In genomic region chr17:8713878-8714277, GRCh38 we compare ENCODE assay signal across 23 cellular contexts. TPM values are rescaled to one million over a fixed set of nuclear protein-coding genes. Genes with fewer than 3 reads are reported as not detected.
A peak's percentile ranks its signal among the peaks of the same experiment; 100 is the strongest.
DNase-seq lines count a peak whose midpoint lies in the region; ATAC-seq, FAIRE-seq and TF ChIP-seq lines count a peak whose summit lies in the region.
"Had no signal": no experiment of that assay in that cellular context is flagged by ENCODE, and none has a peak within 500 bp of the region (broad histone marks: within the 10 kb centered on the region; RNA-seq: fewer than 3 reads in every experiment).

No MANE protein-coding gene starts in this region.

- H3K4me2 ChIP-seq in trophoblast cell (ENCODE audit: low read length) = no peak overlapping the region

- peaks cover 10% of the 10 kb centered on the region for H3K79me1 ChIP-seq in trophoblast cell (ENCODE audit: low read length)

- H3K27me3 ChIP-seq in bronchial epithelial cell (ENCODE audit: control insufficient read depth, insufficient read depth, low read length) (no peaks in the 10 kb centered on the region), trophoblast cell (ENCODE audit: insufficient read depth, low read length) (no peaks in the 10 kb centered on the region), heart right ventricle (no peaks in the 10 kb centered on the region)

- no peaks in the 10 kb centered on the region for H3K4me1 ChIP-seq in HEK293 (ENCODE audit: control insufficient read depth, insufficient read depth, low read length)
- H3K4me1 ChIP-seq in trophoblast cell (ENCODE audit: control insufficient read depth in 1 of 2, insufficient read depth in 2 of 2, low read length in 2 of 2) = peaks cover 4 to 14% of the 10 kb centered on the region in 2 experiments
- H3K4me1 ChIP-seq in heart right ventricle = peaks cover 0 to 13% (median 0%) of the 10 kb centered on the region in 9 donors
- H3K4me1 ChIP-seq: Caco-2 had no signal

- no peak for ATAC-seq in GM18909 (IDR thresholded peaks at IDR 0.05; ENCODE audit: poor library complexity, unreplicated experiment)
- no peak for ATAC-seq in heart right ventricle

- no peaks in the 10 kb centered on the region for H3K36me3 ChIP-seq in HEK293 (ENCODE audit: control insufficient read depth in 2 of 2, insufficient read depth in 1 of 2, low read length in 2 of 2)
- H3K36me3 ChIP-seq in bronchial epithelial cell (ENCODE audit: control insufficient read depth, insufficient read depth, low read length) = no peaks in the 10 kb centered on the region
- H3K36me3 ChIP-seq in trophoblast cell (ENCODE audit: control insufficient read depth in 1 of 2, insufficient read depth in 2 of 2, low read length in 2 of 2) = no peaks in the 10 kb centered on the region
- no peaks in the 10 kb centered on the region for H3K36me3 ChIP-seq in heart right ventricle

- H2AFZ ChIP-seq in trophoblast cell (ENCODE audit: insufficient read depth, low read length, poor library complexity) = no peak overlapping the region

- H2AK5ac ChIP-seq in trophoblast cell (ENCODE audit: low read length) = no peak overlapping the region

- no peak overlapping the region for H2BK5ac ChIP-seq in trophoblast cell (ENCODE audit: low read depth, low read length, poor library complexity)

- no peak overlapping the region for H4K12ac ChIP-seq in trophoblast cell (ENCODE audit: low read depth, low read length)

- FAIRE-seq in bronchial epithelial cell (lab: Jason Lieb, UNC) = peak; percentile 60
- FAIRE-seq: A204.1, D721Med, GM12892, GM18507 had no signal

- H2BK12ac ChIP-seq in trophoblast cell (ENCODE audit: low read length) = peak overlapping the region; percentile 4

- H3K9ac ChIP-seq in trophoblast cell (ENCODE audit: low read length) = no peak overlapping the region

- intact Hi-C loops in heart right ventricle (cut with DNase I) = no loop called here

- H4K8ac ChIP-seq in trophoblast cell (ENCODE audit: low read depth, low read length) = no peak overlapping the region

- no peak overlapping the region for H3K4ac ChIP-seq in trophoblast cell (ENCODE audit: low read depth, low read length)

- no peak overlapping the region for H3K23ac ChIP-seq in trophoblast cell (ENCODE audit: low read length)

- CTCF ChIA-PET in HEK293 (lab: Yijun Ruan, JAX) = no interaction called here

- H3K27ac ChIP-seq in HEK293 (ENCODE audit: extremely low read depth, low read depth, low read length) = no peak overlapping the region
- H3K27ac ChIP-seq in trophoblast cell (ENCODE audit: low read depth, low read length) = no peak overlapping the region
- H3K27ac ChIP-seq in heart right ventricle = no peak overlapping the region
- H3K27ac ChIP-seq: C4-2B, HL-60 had no signal

- TF ChIP-seq CTCF in HEK293 (tag by site-specific recombination; IDR thresholded peaks at IDR 0.05) (no peak), bronchial epithelial cell (IDR thresholded peaks at IDR 0.05; ENCODE audit: insufficient read depth, low read length, severe bottlenecking) (no peak), heart right ventricle (IDR thresholded peaks at IDR 0.05) (no peak)

- no peak overlapping the region for H3K18ac ChIP-seq in trophoblast cell (ENCODE audit: low read length)

- H3K9me3 ChIP-seq in HEK293 (ENCODE audit: control insufficient read depth, insufficient read depth, low read depth, low read length) (no peaks in the 10 kb centered on the region), trophoblast cell (ENCODE audit: insufficient read depth, low read depth, low read length) (no peaks in the 10 kb centered on the region), heart right ventricle (no peaks in the 10 kb centered on the region)
- H3K9me3 ChIP-seq: Caco-2 had no signal

- no peak overlapping the region for H2BK120ac ChIP-seq in trophoblast cell (ENCODE audit: insufficient read depth, low read length, poor library complexity)

- H3K14ac ChIP-seq in trophoblast cell (ENCODE audit: low read length) = no peak overlapping the region

- no peak overlapping the region for H3K4me3 ChIP-seq in HEK293 (ENCODE audit: low read depth, low read length)
- no peak overlapping the region for H3K4me3 ChIP-seq in bronchial epithelial cell (ENCODE audit: low read depth, low read length)
- no peak overlapping the region for H3K4me3 ChIP-seq in trophoblast cell (ENCODE audit: low read depth, low read length)
- H3K4me3 ChIP-seq in heart right ventricle = no peak overlapping the region

- peak overlapping the region; percentile 28 for H4K91ac ChIP-seq in trophoblast cell (ENCODE audit: low read depth, low read length)

- DNase-seq in ELF-1 (ENCODE audit: low read depth, low spot score) (peak; percentile 30), bronchial epithelial cell (ENCODE audit: low read depth) (no peak), trophoblast cell (no peak), heart right ventricle (no peak), NCI-H69 (lab: John Stamatoyannopoulos, UW) (no peak)
- DNase-seq: AML-193; Caco-2; CD4-positive, alpha-beta T cell; GDM1; GOT3; H9; KG1 had no signal

- H3K79me2 ChIP-seq in trophoblast cell (ENCODE audit: control insufficient read depth, insufficient read depth, low read length, poor library complexity) = no peaks in the 10 kb centered on the region

- POLR2A ChIA-PET in HEK293 (lab: Yijun Ruan, JAX) = no interaction called here

- no CpG with 5 or more reads among the region's 5 CpGs for WGBS in trophoblast cell (ENCODE audit: extremely low coverage, insufficient coverage, insufficient read length)
- WGBS in heart right ventricle, 2 donors = 97% methylated on average over 5 of the region's 5 CpGs

TF ChIP-seq in HEK293, 187 proteins besides CTCF, POLR2A, EP300 and RAD21:
- no peak for TF ChIP-seq ZNF707 (tag by site-specific recombination; IDR thresholded peaks at IDR 0.05)
- peak; percentile 35; the same call in 1 of the 2 replicates for TF ChIP-seq ZSCAN4 (tag by site-specific recombination; IDR thresholded peaks at IDR 0.05)
- no peak for TF ChIP-seq ZBTB1 (tag by site-specific recombination; IDR thresholded peaks at IDR 0.05)
- TF ChIP-seq ATF2 (tag by site-specific recombination; IDR thresholded peaks at IDR 0.05; ENCODE audit: low read depth) = no peak
- no peak for TF ChIP-seq BCL11A (tag by site-specific recombination; IDR thresholded peaks at IDR 0.05; ENCODE audit: low read depth)
- no peak for TF ChIP-seq ZNF473 (tag by site-specific recombination; IDR thresholded peaks at IDR 0.05)

RNA-seq across cellular contexts. Expression of gene CCDC42, which starts 30.8 kb away (rescaled TPM):
- not detected in 2 replicates for total RNA-seq in bronchial epithelial cell
- 0.19 and 0.25 TPM in 2 replicates for polyA plus RNA-seq in trophoblast cell (2013)
- under 1 TPM in 1 of 10 donors, not detected in 9; 0.30 TPM for total RNA-seq in heart right ventricle
- not detected for polyA plus RNA-seq in heart right ventricle
- total RNA-seq: Caco-2; CD4-positive, alpha-beta T cell; H9; HT1080 had no signal
- polyA plus RNA-seq: BJ, IgD-negative memory B cell had no signal

RNA-seq across cellular contexts. Expression of gene SPDYE4, which starts 44.5 kb away (rescaled TPM):
- total RNA-seq in bronchial epithelial cell (not detected in 2 replicates), heart right ventricle (not detected)
- polyA plus RNA-seq in trophoblast cell (2013) = not detected in 2 replicates
- not detected for polyA plus RNA-seq in heart right ventricle
- total RNA-seq: Caco-2; CD4-positive, alpha-beta T cell; H9; HT1080 had no signal
- polyA plus RNA-seq: BJ, IgD-negative memory B cell had no signal
